Comparison of ENCODE assay signal across 1 cellular context in the genomic region with DNA sequence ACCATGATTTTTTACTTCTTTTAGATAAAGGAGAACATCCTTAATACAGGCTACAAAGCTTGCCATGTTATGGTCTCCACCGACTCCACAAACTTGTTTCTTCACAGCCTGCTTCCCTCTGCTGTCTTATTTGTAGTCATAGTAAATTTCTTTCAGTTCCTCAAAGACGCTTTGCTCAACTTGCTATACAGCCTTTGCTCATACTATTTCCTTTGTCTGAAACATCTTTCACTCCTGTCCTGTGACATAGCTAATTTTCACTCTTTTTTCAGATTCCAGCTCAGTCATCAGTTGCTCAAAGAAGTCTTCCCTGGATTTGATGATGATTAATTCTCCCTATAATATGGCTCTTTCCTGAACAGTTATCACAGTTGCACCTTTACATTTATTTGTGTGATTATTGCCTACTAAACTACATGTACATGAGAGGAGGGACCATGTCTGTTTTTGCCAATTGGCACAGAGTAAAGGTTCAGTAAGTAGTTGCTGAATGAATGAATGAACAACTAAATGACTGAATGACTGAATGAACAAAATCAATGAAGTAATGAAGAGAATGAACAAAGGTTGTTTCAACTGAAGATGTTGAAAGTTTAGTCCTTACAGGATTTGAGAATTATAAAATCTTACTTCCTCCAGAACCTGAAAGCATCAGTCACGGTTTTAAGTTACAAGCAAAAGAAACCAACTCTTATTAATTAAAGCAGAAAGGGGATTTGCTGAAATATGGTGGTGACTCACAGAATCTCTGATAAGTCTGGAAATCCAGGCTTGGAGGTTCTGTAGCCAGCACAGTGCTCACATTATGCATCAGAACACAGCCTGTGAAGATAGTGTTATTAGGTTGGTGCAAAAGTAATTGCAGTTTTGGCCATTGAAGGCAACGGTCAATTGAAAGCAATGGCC.
TF ChIP-seq lines count a peak whose summit lies in the region.

No MANE protein-coding gene starts in this region.

TF ChIP-seq in HepG2, 621 proteins besides CTCF, POLR2A, EP300 and RAD21 (continued from another document):
- TF ChIP-seq, protein P1, sequence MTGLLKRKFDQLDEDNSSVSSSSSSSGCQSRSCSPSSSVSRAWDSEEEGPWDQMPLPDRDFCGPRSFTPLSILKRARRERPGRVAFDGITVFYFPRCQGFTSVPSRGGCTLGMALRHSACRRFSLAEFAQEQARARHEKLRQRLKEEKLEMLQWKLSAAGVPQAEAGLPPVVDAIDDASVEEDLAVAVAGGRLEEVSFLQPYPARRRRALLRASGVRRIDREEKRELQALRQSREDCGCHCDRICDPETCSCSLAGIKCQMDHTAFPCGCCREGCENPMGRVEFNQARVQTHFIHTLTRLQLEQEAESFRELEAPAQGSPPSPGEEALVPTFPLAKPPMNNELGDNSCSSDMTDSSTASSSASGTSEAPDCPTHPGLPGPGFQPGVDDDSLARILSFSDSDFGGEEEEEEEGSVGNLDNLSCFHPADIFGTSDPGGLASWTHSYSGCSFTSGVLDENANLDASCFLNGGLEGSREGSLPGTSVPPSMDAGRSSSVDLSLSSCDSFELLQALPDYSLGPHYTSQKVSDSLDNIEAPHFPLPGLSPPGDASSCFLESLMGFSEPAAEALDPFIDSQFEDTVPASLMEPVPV (CRISPR knock-in tag; IDR thresholded peaks at IDR 0.05), result no peak
- TF ChIP-seq ZNF143 (CRISPR knock-in tag; IDR thresholded peaks at IDR 0.05), result no peak
- no peak for TF ChIP-seq CREB1 (IDR thresholded peaks at IDR 0.05)
- TF ChIP-seq CREB1 (CRISPR knock-in tag; IDR thresholded peaks at IDR 0.05), result no peak
